Comparison of ENCODE assay signal across 30 cellular contexts in genomic region chr4:78762529-78762928, GRCh38.
"Had no signal": no experiment of that assay in that cellular context is flagged by ENCODE, and none has a peak within 500 bp of the region (broad histone marks: within the 10 kb centered on the region; RNA-seq: fewer than 3 reads in every experiment).

No MANE protein-coding gene starts in this region.

- FAIRE-seq: astrocyte, bronchial epithelial cell had no signal

- H3K36me3 ChIP-seq: brain microvascular endothelial cell, esophagus squamous epithelium, heart left ventricle, WERI-Rb-1 had no signal

- H3K27me3 ChIP-seq: brain microvascular endothelial cell, esophagus squamous epithelium, heart left ventricle had no signal

- H3K27ac ChIP-seq: brain microvascular endothelial cell, esophagus squamous epithelium, heart left ventricle, WERI-Rb-1 had no signal

- ATAC-seq: activated CD4-positive, CD25-positive, alpha-beta regulatory T cell treated with anti-CD3 and anti-CD28 coated beads, Interleukin-2, amount 50 U/mL, for 24 hours; activated CD8-positive, alpha-beta T cell treated with anti-CD3 and anti-CD28 coated beads for 36 hours; activated T-cell treated with anti-CD3 and anti-CD28 coated beads, Interleukin-2, amount 50 U/mL, for 4 hours; activated T-helper 17 cell treated with anti-CD3 and anti-CD28 coated beads, Interleukin-2, amount 50 U/mL, for 72 hours; effector memory CD8-positive, alpha-beta T cell; heart left ventricle; T-helper 17 cell had no signal

- DNase-seq: activated B cell treated with CpG ODN at 0.5 μM for 24 hours; activated CD4-positive, alpha-beta T cell treated with anti-CD3 and anti-CD28 coated beads for 48 hours; activated CD4-positive, alpha-beta T cell treated with anti-CD3 and anti-CD28 coated beads, Interleukin-2, amount 50 U/mL, for 1 hour; activated CD4-positive, alpha-beta T cell treated with anti-CD3 and anti-CD28 coated beads, Interleukin-2, amount 50 U/mL, for 48 hours; activated CD8-positive, alpha-beta memory T cell treated with anti-CD3 and anti-CD28 coated beads for 24 hours; activated CD8-positive, alpha-beta T cell treated with anti-CD3 and anti-CD28 coated beads for 36 hours; activated effector memory CD4-positive, alpha-beta T cell treated with Interleukin-2 at 50 U/mL for 16 hours; activated gamma-delta T cell treated with Interleukin-2 at 50 U/mL for 16 hours; activated naive CD4-positive, alpha-beta T cell treated with anti-CD3 and anti-CD28 coated beads, Interleukin-2, amount 50 U/mL, for 16 hours; activated naive CD4-positive, alpha-beta T cell treated with Interleukin-2 at 50 U/mL for 16 hours; activated T-cell treated with anti-CD3 and anti-CD28 coated beads, Interleukin-2, amount 50 U/mL, for 4 hours; amniotic stem cell; anterior cingulate cortex; brain microvascular endothelial cell; cortex of kidney; dermis blood vessel endothelial cell; effector CD4-positive, alpha-beta T cell; effector memory CD8-positive, alpha-beta T cell; esophagus squamous epithelium; foreskin melanocyte; glutamatergic neuron; heart left ventricle; T-helper 1 cell; T-helper 17 cell; T1000; WERI-Rb-1 had no signal

- H3K4me3 ChIP-seq: esophagus squamous epithelium, heart left ventricle had no signal

- H3K9me3 ChIP-seq: esophagus squamous epithelium, heart left ventricle had no signal
